Comparison of ENCODE assay signal across 9 cellular contexts in the genomic region with DNA sequence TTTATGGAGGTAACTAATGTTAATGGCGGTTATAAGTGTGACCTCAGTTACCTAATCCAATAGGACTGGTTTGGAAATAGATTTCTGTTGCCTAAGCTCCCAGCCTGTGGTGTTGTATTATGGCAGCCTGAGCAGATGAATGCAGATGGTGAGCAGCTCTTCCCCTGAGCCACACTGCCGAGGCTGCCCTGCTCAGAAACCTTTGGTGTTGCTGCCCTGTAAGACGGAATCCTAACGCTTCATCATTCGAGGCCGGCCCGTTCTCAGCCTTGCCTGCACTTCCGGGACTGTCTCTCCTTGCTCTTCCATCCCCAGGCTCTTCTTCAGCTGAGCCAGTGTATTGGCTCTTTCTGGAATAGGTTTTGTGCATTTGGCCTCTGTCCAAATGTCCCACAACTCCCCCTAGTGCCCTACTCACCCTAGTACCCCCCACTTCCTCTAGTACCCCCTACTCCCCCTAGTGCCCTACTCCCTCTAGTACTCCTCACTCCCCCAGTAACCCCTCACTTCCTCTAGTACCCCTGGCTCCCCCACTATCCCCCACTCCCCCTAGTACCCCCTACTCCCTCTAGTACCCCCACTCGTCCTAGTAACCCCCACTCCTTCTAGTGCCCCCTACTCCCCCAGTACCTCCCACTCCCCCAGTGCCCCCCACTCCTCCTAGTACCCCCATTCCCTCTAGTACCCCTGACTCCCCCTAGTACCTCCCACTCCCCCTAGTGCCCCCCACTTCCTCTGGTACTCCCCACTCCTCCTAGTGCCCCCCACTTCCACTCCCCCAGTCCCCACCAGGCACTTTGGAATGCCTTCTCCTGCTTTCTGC.
DNase-seq lines count a peak whose midpoint lies in the region; ATAC-seq, FAIRE-seq and TF ChIP-seq lines count a peak whose summit lies in the region.
"Had no signal": no experiment of that assay in that cellular context is flagged by ENCODE, and none has a peak within 500 bp of the region (broad histone marks: within the 10 kb centered on the region; RNA-seq: fewer than 3 reads in every experiment).

No MANE protein-coding gene starts in this region.

- H3K9me3 Mint-ChIP-seq in activated naive CD8-positive, alpha-beta T cell treated with anti-CD3 and anti-CD28 coated beads, Interleukin-2, amount 10 ng/mL, durations not matched to agents 7 days and 5 days = peaks cover 6% of the 10 kb centered on the region
- H3K9me3 Mint-ChIP-seq in activated naive CD8-positive, alpha-beta T cell treated with anti-CD3 and anti-CD28 coated beads for 36 hours = peaks cover 13% of the 10 kb centered on the region
- peaks cover 7% of the 10 kb centered on the region for H3K9me3 Mint-ChIP-seq in stimulated activated effector memory CD8-positive, alpha-beta T cell treated with anti-CD3 and anti-CD28 coated beads, Interleukin-12 subunit alpha, Interleukin-12 subunit beta, amount 100 ng/mL, for 72 hours

- H3K4me3 ChIP-seq in bronchial epithelial cell (ENCODE audit: low read depth, low read length) = no peak overlapping the region

- peaks cover 3% of the 10 kb centered on the region for H3K27me3 Mint-ChIP-seq in activated naive CD8-positive, alpha-beta T cell treated with anti-CD3 and anti-CD28 coated beads, Interleukin-2, amount 10 ng/mL, durations not matched to agents 7 days and 5 days
- no peaks in the 10 kb centered on the region for H3K27me3 Mint-ChIP-seq in activated naive CD8-positive, alpha-beta T cell treated with anti-CD3 and anti-CD28 coated beads for 36 hours

- TF ChIP-seq CTCF in bronchial epithelial cell (IDR thresholded peaks at IDR 0.05; ENCODE audit: insufficient read depth, low read length, severe bottlenecking) = peak; percentile 18

- no peak for ATAC-seq in activated naive CD8-positive, alpha-beta T cell treated with anti-CD3 and anti-CD28 coated beads, Interleukin-2, amount 10 ng/mL, durations not matched to agents 7 days and 5 days (ENCODE audit: low read depth)
- no peak for ATAC-seq in stimulated activated effector memory CD8-positive, alpha-beta T cell treated with anti-CD3 and anti-CD28 coated beads, Interleukin-12 subunit alpha, Interleukin-12 subunit beta, amount 100 ng/mL, for 72 hours
- ATAC-seq in GM21576 (IDR thresholded peaks at IDR 0.05; ENCODE audit: unreplicated experiment) = no peak

- no peak overlapping the region for H3K4me3 Mint-ChIP-seq in activated naive CD8-positive, alpha-beta T cell treated with anti-CD3 and anti-CD28 coated beads, Interleukin-2, amount 10 ng/mL, durations not matched to agents 7 days and 5 days
- no peak overlapping the region for H3K4me3 Mint-ChIP-seq in activated naive CD8-positive, alpha-beta T cell treated with anti-CD3 and anti-CD28 coated beads for 36 hours
- no peak overlapping the region for H3K4me3 Mint-ChIP-seq in stimulated activated effector memory CD8-positive, alpha-beta T cell treated with anti-CD3 and anti-CD28 coated beads, Interleukin-12 subunit alpha, Interleukin-12 subunit beta, amount 100 ng/mL, for 72 hours

- no peaks in the 10 kb centered on the region for H3K27me3 ChIP-seq in bronchial epithelial cell (ENCODE audit: control insufficient read depth, insufficient read depth, low read length)

- no peak for DNase-seq in activated naive CD8-positive, alpha-beta T cell treated with anti-CD3 and anti-CD28 coated beads, Interleukin-2, amount 10 ng/mL, durations not matched to agents 7 days and 5 days
- no peak for DNase-seq in activated naive CD8-positive, alpha-beta T cell treated with anti-CD3 and anti-CD28 coated beads for 36 hours
- DNase-seq in NAMALWA (ENCODE audit: low spot score) = peak; percentile 68
- no peak for DNase-seq in bronchial epithelial cell (ENCODE audit: low read depth)
- DNase-seq in stimulated activated effector memory CD8-positive, alpha-beta T cell treated with anti-CD3 and anti-CD28 coated beads, Interleukin-12 subunit alpha, Interleukin-12 subunit beta, amount 100 ng/mL, for 72 hours (ENCODE audit: low spot score in 2 of 2) = no peak
- DNase-seq in NCI-H774 (lab: John Stamatoyannopoulos, UW) = no peak
- no peak for DNase-seq in NOMO-1 treated with DMSO at 0.1 percent for 48 hours (lab: John Stamatoyannopoulos, UW; ENCODE audit: unreplicated experiment)
- DNase-seq: naive B cell had no signal

- peaks cover 8% of the 10 kb centered on the region for H3K36me3 Mint-ChIP-seq in activated naive CD8-positive, alpha-beta T cell treated with anti-CD3 and anti-CD28 coated beads, Interleukin-2, amount 10 ng/mL, durations not matched to agents 7 days and 5 days
- H3K36me3 Mint-ChIP-seq in activated naive CD8-positive, alpha-beta T cell treated with anti-CD3 and anti-CD28 coated beads for 36 hours = no peaks in the 10 kb centered on the region
- no peaks in the 10 kb centered on the region for H3K36me3 Mint-ChIP-seq in stimulated activated effector memory CD8-positive, alpha-beta T cell treated with anti-CD3 and anti-CD28 coated beads, Interleukin-12 subunit alpha, Interleukin-12 subunit beta, amount 100 ng/mL, for 72 hours

- no peak for FAIRE-seq in bronchial epithelial cell (lab: Jason Lieb, UNC)

- H3K4me1 Mint-ChIP-seq in activated naive CD8-positive, alpha-beta T cell treated with anti-CD3 and anti-CD28 coated beads, Interleukin-2, amount 10 ng/mL, durations not matched to agents 7 days and 5 days = peaks cover 28% of the 10 kb centered on the region
- H3K4me1 Mint-ChIP-seq in activated naive CD8-positive, alpha-beta T cell treated with anti-CD3 and anti-CD28 coated beads for 36 hours = peaks cover 30% of the 10 kb centered on the region
- peaks cover 55% of the 10 kb centered on the region for H3K4me1 Mint-ChIP-seq in stimulated activated effector memory CD8-positive, alpha-beta T cell treated with anti-CD3 and anti-CD28 coated beads, Interleukin-12 subunit alpha, Interleukin-12 subunit beta, amount 100 ng/mL, for 72 hours

- H3K36me3 ChIP-seq in bronchial epithelial cell (ENCODE audit: control insufficient read depth, insufficient read depth, low read length) = no peaks in the 10 kb centered on the region

- POLR2A ChIA-PET in activated naive CD8-positive, alpha-beta T cell treated with anti-CD3 and anti-CD28 coated beads, Interleukin-2, amount 10 ng/mL, durations not matched to agents 7 days and 5 days (lab: Charles Lee) = interaction anchor here (0.6 to 2.7 kb wide), 6 partner anchors 10 to 1375 kb away, joined by 3 to 13 read pairs (median 5); partner anchors contain the start of genes ADAM17 and YWHAQ

- peak overlapping the region; percentile 67 for H3K27ac Mint-ChIP-seq in activated naive CD8-positive, alpha-beta T cell treated with anti-CD3 and anti-CD28 coated beads, Interleukin-2, amount 10 ng/mL, durations not matched to agents 7 days and 5 days
- H3K27ac Mint-ChIP-seq in activated naive CD8-positive, alpha-beta T cell treated with anti-CD3 and anti-CD28 coated beads for 36 hours = no peak overlapping the region
- H3K27ac Mint-ChIP-seq in stimulated activated effector memory CD8-positive, alpha-beta T cell treated with anti-CD3 and anti-CD28 coated beads, Interleukin-12 subunit alpha, Interleukin-12 subunit beta, amount 100 ng/mL, for 72 hours = peak overlapping the region; percentile 94
